1 cellular context compared by ENCODE assay signal in genomic region chr13:74134226-74134776, GRCh38.
TF ChIP-seq lines count a peak whose summit lies in the region.

TSS of gene KLF12 (minus strand) at chr13:74134404.

TF ChIP-seq in WTC11, 78 proteins besides CTCF, POLR2A, EP300 and RAD21 (continued from another document):
- TF ChIP-seq ARID4B (CRISPR knock-in tag; IDR thresholded peaks at IDR 0.05; ENCODE audit: borderline replicate concordance) (0 out of 2 replicates have a peak, but pooled peaks have one; percentile 32), ZNF232 (CRISPR knock-in tag; IDR thresholded peaks at IDR 0.05) (no peak), PRRX2 (CRISPR knock-in tag; IDR thresholded peaks at IDR 0.05) (no peak), ATF3 (CRISPR knock-in tag; conservative IDR thresholded peaks at IDR 0.05) (no peak), PRDM15 (CRISPR knock-in tag; IDR thresholded peaks at IDR 0.05) (no peak)
